In the genomic region with DNA sequence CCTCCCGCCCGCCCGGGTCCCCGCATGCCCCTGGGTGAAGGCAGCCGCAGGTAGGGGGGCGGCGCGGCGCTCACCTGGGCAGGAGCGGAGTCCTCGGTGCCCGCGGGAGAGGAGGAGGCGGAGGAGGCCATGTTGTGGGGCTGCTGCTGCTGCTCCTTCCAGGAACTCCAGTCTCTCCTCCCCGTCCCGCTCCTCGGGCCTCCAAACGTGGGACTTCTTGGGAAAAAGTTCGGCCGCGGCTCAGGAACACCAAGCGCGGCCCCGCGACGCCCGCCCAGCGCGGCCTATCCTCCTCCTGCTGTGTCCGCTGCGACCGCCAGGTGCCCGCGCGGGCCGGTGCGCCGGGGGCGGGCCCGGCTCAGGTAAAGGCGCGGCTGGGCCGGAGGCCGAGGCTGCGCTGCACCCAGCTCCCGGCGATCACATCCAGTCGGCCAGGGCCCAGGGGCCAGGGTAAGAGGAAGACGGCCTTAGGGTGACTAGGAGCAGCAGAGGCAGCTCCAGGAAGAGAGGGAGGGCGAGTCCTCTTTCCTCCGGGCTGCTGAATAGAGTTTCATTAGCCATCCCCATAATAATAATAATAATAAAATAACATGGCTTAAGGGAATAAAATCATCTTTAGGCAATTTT, we compare ENCODE assay signal across 8 cellular contexts. TPM values are rescaled to one million over a fixed set of nuclear protein-coding genes. Genes with fewer than 3 reads are reported as not detected.
DNase-seq lines count a peak whose midpoint lies in the region; ATAC-seq and TF ChIP-seq lines count a peak whose summit lies in the region.

No MANE protein-coding gene starts in this region.

- TF ChIP-seq RAD21 in Ishikawa (IDR thresholded peaks at IDR 0.05; ENCODE audit: low read depth): no peak

- DNase-seq in activated CD4-positive, alpha-beta memory T cell treated with anti-CD3 and anti-CD28 coated beads, Interleukin-2, amount 10 ng/mL, durations not matched to agents 7 days and 5 days: peak; percentile 51
- DNase-seq in epidermal melanocyte (ENCODE audit: insufficient read length, low spot score) (peak; percentile 27), natural killer cell (peak; percentile 19), inferior parietal cortex (ENCODE audit: extremely low spot score) (no peak)

- peak overlapping the region; percentile 88 for H3K4me3 Mint-ChIP-seq in activated CD4-positive, alpha-beta memory T cell treated with anti-CD3 and anti-CD28 coated beads, Interleukin-2, amount 10 ng/mL, durations not matched to agents 7 days and 5 days
- H3K4me3 Mint-ChIP-seq in natural killer cell: peak overlapping the region; percentile 69

- TF ChIP-seq CTCF in DOHH2 (IDR thresholded peaks at IDR 0.05; ENCODE audit: low read depth, low read length, poor library complexity, severe bottlenecking) (no peak), natural killer cell (IDR thresholded peaks at IDR 0.05) (peak; percentile 8)

- TF ChIP-seq EP300 in Ishikawa (IDR thresholded peaks at IDR 0.05; ENCODE audit: borderline replicate concordance): no peak

- no peaks in the 10 kb centered on the region for H4K20me1 ChIP-seq in DOHH2 (ENCODE audit: control insufficient read depth, insufficient read depth, low read depth, low read length)

- H3K9me3 Mint-ChIP-seq in activated CD4-positive, alpha-beta memory T cell treated with anti-CD3 and anti-CD28 coated beads, Interleukin-2, amount 10 ng/mL, durations not matched to agents 7 days and 5 days: no peaks in the 10 kb centered on the region
- no peaks in the 10 kb centered on the region for H3K9me3 Mint-ChIP-seq in natural killer cell

- H3K36me3 Mint-ChIP-seq in activated CD4-positive, alpha-beta memory T cell treated with anti-CD3 and anti-CD28 coated beads, Interleukin-2, amount 10 ng/mL, durations not matched to agents 7 days and 5 days (ENCODE audit: low read depth): peaks cover 7% of the 10 kb centered on the region
- H3K36me3 Mint-ChIP-seq in natural killer cell: no peaks in the 10 kb centered on the region

- no peaks in the 10 kb centered on the region for H3F3A ChIP-seq in DOHH2 (ENCODE audit: control insufficient read depth, insufficient read depth)

- CTCF ChIA-PET in activated CD4-positive, alpha-beta memory T cell treated with anti-CD3 and anti-CD28 coated beads, Interleukin-2, amount 10 ng/mL, durations not matched to agents 7 days and 5 days (lab: Charles Lee): interaction anchor here (1.0 to 1.7 kb wide), 4 partner anchors 17 to 50 kb away, joined by 3 to 4 read pairs (median 3); partner anchors contain the start of gene CDK1

- H3K36me3 ChIP-seq in DOHH2 (ENCODE audit: control insufficient read depth, low read length): no peaks in the 10 kb centered on the region
- H3K36me3 ChIP-seq in urinary bladder (ENCODE audit: insufficient read depth): no peaks in the 10 kb centered on the region

- H3K4me2 ChIP-seq in DOHH2 (ENCODE audit: low read length): peak overlapping the region; percentile 50

- H3K9me2 ChIP-seq in DOHH2 (replicated peaks; ENCODE audit: control insufficient read depth, low read length): no peaks in the 10 kb centered on the region

- H3K9me3 ChIP-seq in DOHH2 (ENCODE audit: control insufficient read depth, insufficient read depth, low read length): no peaks in the 10 kb centered on the region

- no peaks in the 10 kb centered on the region for H3K79me2 ChIP-seq in DOHH2 (ENCODE audit: control insufficient read depth, low read length)

- H3K27me3 ChIP-seq in DOHH2 (ENCODE audit: control insufficient read depth, low read length): peaks cover 68% of the 10 kb centered on the region

- WGBS in urinary bladder: 2% methylated on average over 51 of the region's 51 CpGs

- H3K4me1 Mint-ChIP-seq in activated CD4-positive, alpha-beta memory T cell treated with anti-CD3 and anti-CD28 coated beads, Interleukin-2, amount 10 ng/mL, durations not matched to agents 7 days and 5 days: peaks cover 44% of the 10 kb centered on the region
- peaks cover 16 to 24% of the 10 kb centered on the region in 2 donors for H3K4me1 Mint-ChIP-seq in natural killer cell

- intact Hi-C loops in natural killer cell (cut with micrococcal nuclease): no loop called here

- ATAC-seq in GM21447 (IDR thresholded peaks at IDR 0.05; ENCODE audit: unreplicated experiment) (peak; percentile 47), natural killer cell (peak; percentile 61 to 76 (median 68))

- H3K4me1 ChIP-seq in DOHH2 (ENCODE audit: control insufficient read depth, low read length) (peaks cover 14% of the 10 kb centered on the region), urinary bladder (ENCODE audit: insufficient read depth) (no peaks in the 10 kb centered on the region)

- peaks cover 16% of the 10 kb centered on the region for H3K27me3 Mint-ChIP-seq in activated CD4-positive, alpha-beta memory T cell treated with anti-CD3 and anti-CD28 coated beads, Interleukin-2, amount 10 ng/mL, durations not matched to agents 7 days and 5 days
- no peaks in the 10 kb centered on the region for H3K27me3 Mint-ChIP-seq in natural killer cell (ENCODE audit: low read depth in 2 of 2)

- H3K4me3 ChIP-seq in DOHH2 (ENCODE audit: low read length) (peak overlapping the region; percentile 42), urinary bladder (ENCODE audit: low read depth, low read length) (peak overlapping the region; percentile 71)

- POLR2A ChIA-PET in activated CD4-positive, alpha-beta memory T cell treated with anti-CD3 and anti-CD28 coated beads, Interleukin-2, amount 10 ng/mL, durations not matched to agents 7 days and 5 days (lab: Charles Lee): interaction anchor here (1.5 kb wide), 2 partner anchors 19 to 45 kb away, joined by 4 to 13 read pairs; partner anchors contain the start of gene CDK1

- H3K27ac Mint-ChIP-seq in activated CD4-positive, alpha-beta memory T cell treated with anti-CD3 and anti-CD28 coated beads, Interleukin-2, amount 10 ng/mL, durations not matched to agents 7 days and 5 days: peak overlapping the region; percentile 38
- peak overlapping the region in 1 of 2 donors; percentile 45 for H3K27ac Mint-ChIP-seq in natural killer cell

- H3K27ac ChIP-seq in DOHH2 (ENCODE audit: low read depth, low read length) (no peak overlapping the region), urinary bladder (ENCODE audit: low read depth) (peak overlapping the region; percentile 38)

TF ChIP-seq in Ishikawa, 13 proteins besides CTCF, POLR2A, EP300 and RAD21:
- no peak for TF ChIP-seq EGR1 (IDR thresholded peaks at IDR 0.05)
- TF ChIP-seq FOXM1 (IDR thresholded peaks at IDR 0.05; ENCODE audit: borderline replicate concordance, low read depth): no peak
- TF ChIP-seq YY1 (IDR thresholded peaks at IDR 0.05; ENCODE audit: low read depth): peak; percentile 63; the same call in 1 of the 2 replicates

RNA-seq across cellular contexts. Expression of gene CDK1, which starts 45.0 kb away (rescaled TPM):
- total RNA-seq in activated CD4-positive, alpha-beta memory T cell treated with anti-CD3 and anti-CD28 coated beads, Interleukin-2, amount 10 ng/mL, durations not matched to agents 7 days and 5 days: 100 to 1,000 TPM; 121 to 125 TPM
- total RNA-seq in natural killer cell (1 to 10 TPM; 1.1 to 2.4 (median 1.9) TPM), urinary bladder (66.8 TPM)
- 1.9 TPM for polyA plus RNA-seq in urinary bladder

Comparison
In these comparisons a context has a peak if more than half of its experiments do, and no peak if none do; other contexts are left out.
1. RNA of gene CDK1, which starts 45.0 kb away (total RNA-seq): 121 to 125 TPM in activated CD4-positive, alpha-beta memory T cell treated with anti-CD3 and anti-CD28 coated beads, Interleukin-2, amount 10 ng/mL, durations not matched to agents 7 days and 5 days and 66.8 TPM in urinary bladder (single experiment); 1.1 to 2.4 TPM in natural killer cell; every median in the first group is over 10 times any median in the second.